In the genomic region with DNA sequence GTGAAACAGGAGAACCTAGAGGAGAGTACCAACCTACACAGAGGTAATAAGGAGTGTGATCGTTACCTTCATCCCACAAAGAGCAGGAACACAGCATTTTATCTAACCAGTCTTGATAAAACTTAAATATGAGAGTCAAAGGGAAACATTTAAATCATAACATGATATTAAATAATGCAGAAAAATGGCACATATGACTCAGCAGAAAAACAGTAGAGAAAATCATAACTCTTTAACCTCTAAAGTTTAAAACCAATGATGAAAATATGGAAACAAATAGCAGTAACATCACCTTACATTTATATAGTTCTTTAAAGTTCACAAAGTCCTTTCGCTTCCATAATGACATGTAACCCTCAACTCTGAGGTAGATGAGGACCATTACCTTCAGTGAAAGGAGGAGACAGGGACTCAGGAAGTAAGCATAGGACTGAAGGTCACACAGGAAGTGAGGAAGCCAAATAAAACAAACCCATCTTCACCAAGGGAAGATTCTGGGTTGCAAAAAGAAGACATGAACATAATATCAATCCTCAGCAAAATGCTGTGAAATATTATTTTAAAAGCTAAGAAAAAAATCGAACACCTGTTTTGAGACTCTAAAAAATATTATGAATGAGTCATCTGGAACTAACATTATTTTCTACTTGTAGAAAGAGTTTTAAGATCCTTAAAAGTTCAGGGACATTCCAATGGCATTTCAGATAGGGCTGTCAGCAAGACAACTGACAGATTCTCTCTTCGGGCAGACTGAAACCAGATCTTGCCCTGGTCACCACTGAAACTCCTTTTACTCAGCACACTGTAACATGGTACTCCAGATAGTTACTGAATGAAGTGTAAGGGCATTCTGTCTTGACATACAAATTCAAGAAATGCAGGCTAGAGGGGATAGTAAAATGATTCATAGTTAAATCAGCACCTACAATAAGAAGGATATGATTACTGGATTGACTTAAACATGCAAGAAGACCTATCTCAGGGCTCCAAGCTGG, we compare ENCODE assay signal across 12 cellular contexts.
DNase-seq lines count a peak whose midpoint lies in the region; ATAC-seq and TF ChIP-seq lines count a peak whose summit lies in the region.
"Had no signal": no experiment of that assay in that cellular context is flagged by ENCODE, and none has a peak within 500 bp of the region (broad histone marks: within the 10 kb centered on the region; RNA-seq: fewer than 3 reads in every experiment).

No MANE protein-coding gene starts in this region.

- intact Hi-C loops in OCI-LY7 (cut with micrococcal nuclease; ENCODE audit: unreplicated experiment): no loop called here
- intact Hi-C loops in activated CD4-positive, alpha-beta memory T cell treated with anti-CD3 and anti-CD28 coated beads for 36 hours (cut with micrococcal nuclease): no loop called here
- intact Hi-C loops in lower lobe of right lung (cut with DNase I): no loop called here

- no peaks in the 10 kb centered on the region for H3K36me3 Mint-ChIP-seq in activated CD4-positive, alpha-beta memory T cell treated with anti-CD3 and anti-CD28 coated beads for 36 hours
- H3K36me3 Mint-ChIP-seq in progenitor cell of endocrine pancreas (ENCODE audit: insufficient read depth): no peaks in the 10 kb centered on the region

- H3K4me1 ChIP-seq in OCI-LY7 (ENCODE audit: insufficient read depth, low read length, poor library complexity, severe bottlenecking): peaks cover 50% of the 10 kb centered on the region
- H3K4me1 ChIP-seq in lower lobe of right lung: no peaks in the 10 kb centered on the region

- peak overlapping the region; percentile 92 for H2AFZ ChIP-seq in OCI-LY7 (ENCODE audit: low read length)

- TF ChIP-seq CTCF in OCI-LY7 (conservative IDR thresholded peaks at IDR 0.05; ENCODE audit: low read length) (no peak), lower lobe of right lung (IDR thresholded peaks at IDR 0.05) (no peak), progenitor cell of endocrine pancreas (IDR thresholded peaks at IDR 0.05; ENCODE audit: unreplicated experiment) (no peak)

- H3K4me3 ChIP-seq in OCI-LY7 (ENCODE audit: low read depth, low read length, poor library complexity, severe bottlenecking) (no peak overlapping the region), lower lobe of right lung (no peak overlapping the region)

- DNase-seq in OCI-LY7 (ENCODE audit: low spot score) (peak; percentile 16), myocyte (ENCODE audit: low read depth) (peak; percentile 22), lower lobe of right lung (no peak), progenitor cell of endocrine pancreas (ENCODE audit: low spot score, unreplicated experiment) (no peak)
- no peak for DNase-seq in activated CD4-positive, alpha-beta memory T cell treated with anti-CD3 and anti-CD28 coated beads for 36 hours
- DNase-seq: occipital lobe; stimulated activated CD4-positive, alpha-beta T cell treated with anti-CD3 and anti-CD28 coated beads, Interleukin-4, amount 100 ng/mL, for 1 hour had no signal

- CTCF ChIA-PET in OCI-LY7 (lab: Charles Lee; ENCODE audit: unreplicated experiment): no interaction called here
- CTCF ChIA-PET in activated CD4-positive, alpha-beta memory T cell treated with anti-CD3 and anti-CD28 coated beads for 36 hours (lab: Charles Lee): no interaction called here

- H3K27me3 Mint-ChIP-seq in activated CD4-positive, alpha-beta memory T cell treated with anti-CD3 and anti-CD28 coated beads for 36 hours: peaks cover 1% of the 10 kb centered on the region
- no peaks in the 10 kb centered on the region for H3K27me3 Mint-ChIP-seq in progenitor cell of endocrine pancreas

- H3K4me2 ChIP-seq in OCI-LY7 (ENCODE audit: low read length): peak overlapping the region; percentile 25

- no peak overlapping the region for H3K27ac Mint-ChIP-seq in activated CD4-positive, alpha-beta memory T cell treated with anti-CD3 and anti-CD28 coated beads for 36 hours
- H3K27ac Mint-ChIP-seq in progenitor cell of endocrine pancreas: no peak overlapping the region
- H3K27ac Mint-ChIP-seq: T-helper 1 cell treated with Interleukin-12 subunit alpha and Interleukin-12 subunit beta and Interleukin-4 antibody, amounts not matched to agents 30 μg/mL and 1 μg/mL, for 36 hours had no signal

- H3K9me3 ChIP-seq in OCI-LY7 (ENCODE audit: low read length) (no peaks in the 10 kb centered on the region), lower lobe of right lung (no peaks in the 10 kb centered on the region)

- no peaks in the 10 kb centered on the region for H4K20me1 ChIP-seq in OCI-LY7 (ENCODE audit: insufficient read depth, low read length)

- ATAC-seq in GM18867 (IDR thresholded peaks at IDR 0.05; ENCODE audit: unreplicated experiment) (peak; percentile 89), GM21786 (IDR thresholded peaks at IDR 0.05; ENCODE audit: unreplicated experiment) (peak; percentile 70), HG03135 (IDR thresholded peaks at IDR 0.05; ENCODE audit: unreplicated experiment) (no peak), lower lobe of right lung (no peak)
- ATAC-seq: esophagus mucosa had no signal

- H3K79me2 ChIP-seq in OCI-LY7 (ENCODE audit: insufficient read depth, low read depth, low read length): no peaks in the 10 kb centered on the region

- no TSS peak for BruUV-seq in OCI-LY7 (replicated peaks; lab: Mats Ljungman, UMichigan)

- no peaks in the 10 kb centered on the region for H3K9me3 Mint-ChIP-seq in activated CD4-positive, alpha-beta memory T cell treated with anti-CD3 and anti-CD28 coated beads for 36 hours
- H3K9me3 Mint-ChIP-seq in progenitor cell of endocrine pancreas (ENCODE audit: low read depth): no peaks in the 10 kb centered on the region
- H3K9me3 Mint-ChIP-seq: T-helper 1 cell treated with Interleukin-12 subunit alpha and Interleukin-12 subunit beta and Interleukin-4 antibody, amounts not matched to agents 30 μg/mL and 1 μg/mL, for 36 hours had no signal

- POLR2A ChIA-PET in OCI-LY7 (lab: Charles Lee): interaction anchor here (1.0 kb wide), 1 partner anchor 45 kb away, joined by 3 read pairs; no protein-coding TSS in a partner anchor
- POLR2A ChIA-PET in activated CD4-positive, alpha-beta memory T cell treated with anti-CD3 and anti-CD28 coated beads for 36 hours (lab: Charles Lee): no interaction called here

- H3K27ac ChIP-seq in OCI-LY7 (ENCODE audit: low read depth, low read length, poor library complexity, severe bottlenecking) (no peak overlapping the region), lower lobe of right lung (no peak overlapping the region)

- H3K4me3 Mint-ChIP-seq in activated CD4-positive, alpha-beta memory T cell treated with anti-CD3 and anti-CD28 coated beads for 36 hours: no peak overlapping the region
- no peak overlapping the region for H3K4me3 Mint-ChIP-seq in progenitor cell of endocrine pancreas (ENCODE audit: low read depth)
- H3K4me3 Mint-ChIP-seq: T-helper 1 cell treated with Interleukin-12 subunit alpha and Interleukin-12 subunit beta and Interleukin-4 antibody, amounts not matched to agents 30 μg/mL and 1 μg/mL, for 36 hours had no signal

- H3K27me3 ChIP-seq in lower lobe of right lung (ENCODE audit: low read depth): no peaks in the 10 kb centered on the region

- no peaks in the 10 kb centered on the region for H3K9me2 ChIP-seq in OCI-LY7 (ENCODE audit: insufficient read depth, low read length)

- H3K36me3 ChIP-seq in OCI-LY7 (ENCODE audit: insufficient read depth, low read length): no peaks in the 10 kb centered on the region
- peaks cover 5% of the 10 kb centered on the region for H3K36me3 ChIP-seq in lower lobe of right lung

- no peaks in the 10 kb centered on the region for H3K4me1 Mint-ChIP-seq in activated CD4-positive, alpha-beta memory T cell treated with anti-CD3 and anti-CD28 coated beads for 36 hours (ENCODE audit: low read depth)
- H3K4me1 Mint-ChIP-seq in progenitor cell of endocrine pancreas (ENCODE audit: low read depth): peaks cover 6% of the 10 kb centered on the region

Comparison
In these comparisons a context has a peak if more than half of its experiments do, and no peak if none do; other contexts are left out.
1. ATAC-seq: peak in GM18867 (single experiment) and GM21786 (single experiment); none in HG03135 (single experiment) and lower lobe of right lung (0 of 2).
2. DNase-seq: peak in OCI-LY7 (single experiment) and myocyte (single experiment); none in activated CD4-positive, alpha-beta memory T cell treated with anti-CD3 and anti-CD28 coated beads for 36 hours (single experiment), lower lobe of right lung (single experiment) and progenitor cell of endocrine pancreas (single experiment).